ENCODE assay signal across 8 cellular contexts in the genomic region with DNA sequence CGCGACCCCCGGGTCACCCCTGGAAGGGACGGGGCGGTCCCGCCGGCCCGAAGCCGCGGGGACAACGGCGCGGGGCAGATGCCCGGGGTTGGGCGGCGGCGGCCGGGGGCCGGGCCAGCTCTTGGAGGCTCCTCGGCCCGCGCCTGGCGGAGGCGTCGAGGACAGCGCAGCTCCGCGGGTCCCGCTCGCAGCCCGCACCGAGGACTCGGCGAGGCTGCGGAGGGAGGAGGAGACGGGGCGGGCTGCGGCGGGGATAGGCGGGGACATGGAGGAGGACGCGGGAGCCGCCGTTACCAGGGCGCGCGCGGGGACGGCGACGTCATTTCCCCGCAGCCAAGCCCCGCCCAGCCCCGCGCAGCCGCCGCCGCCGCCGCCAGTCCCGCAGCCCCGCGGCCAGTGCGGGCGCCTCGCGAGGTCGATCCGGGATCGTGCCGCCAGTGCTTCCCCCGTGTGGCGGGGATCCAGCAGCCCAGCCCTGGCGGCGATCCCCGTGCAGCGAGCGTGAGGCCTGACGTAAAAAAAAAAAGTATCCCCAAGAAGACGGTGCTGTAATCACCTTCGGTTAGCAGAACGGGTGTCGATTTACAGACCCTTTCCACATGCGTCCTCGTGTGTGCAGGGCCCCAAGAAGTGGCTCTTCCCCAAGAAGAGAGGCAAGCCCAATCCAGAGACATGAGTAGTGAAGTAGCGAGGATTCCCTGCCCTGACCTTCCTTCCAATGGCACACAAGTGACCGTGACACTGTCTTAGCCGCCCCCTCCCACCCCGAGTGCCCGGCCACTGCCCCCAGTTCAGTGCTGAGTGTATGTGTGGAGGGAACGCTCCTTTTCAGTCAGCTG. TPM values are rescaled to one million over a fixed set of nuclear protein-coding genes. Genes with fewer than 3 reads are reported as not detected.
DNase-seq lines count a peak whose midpoint lies in the region; ATAC-seq and TF ChIP-seq lines count a peak whose summit lies in the region.

A gene with protein sequence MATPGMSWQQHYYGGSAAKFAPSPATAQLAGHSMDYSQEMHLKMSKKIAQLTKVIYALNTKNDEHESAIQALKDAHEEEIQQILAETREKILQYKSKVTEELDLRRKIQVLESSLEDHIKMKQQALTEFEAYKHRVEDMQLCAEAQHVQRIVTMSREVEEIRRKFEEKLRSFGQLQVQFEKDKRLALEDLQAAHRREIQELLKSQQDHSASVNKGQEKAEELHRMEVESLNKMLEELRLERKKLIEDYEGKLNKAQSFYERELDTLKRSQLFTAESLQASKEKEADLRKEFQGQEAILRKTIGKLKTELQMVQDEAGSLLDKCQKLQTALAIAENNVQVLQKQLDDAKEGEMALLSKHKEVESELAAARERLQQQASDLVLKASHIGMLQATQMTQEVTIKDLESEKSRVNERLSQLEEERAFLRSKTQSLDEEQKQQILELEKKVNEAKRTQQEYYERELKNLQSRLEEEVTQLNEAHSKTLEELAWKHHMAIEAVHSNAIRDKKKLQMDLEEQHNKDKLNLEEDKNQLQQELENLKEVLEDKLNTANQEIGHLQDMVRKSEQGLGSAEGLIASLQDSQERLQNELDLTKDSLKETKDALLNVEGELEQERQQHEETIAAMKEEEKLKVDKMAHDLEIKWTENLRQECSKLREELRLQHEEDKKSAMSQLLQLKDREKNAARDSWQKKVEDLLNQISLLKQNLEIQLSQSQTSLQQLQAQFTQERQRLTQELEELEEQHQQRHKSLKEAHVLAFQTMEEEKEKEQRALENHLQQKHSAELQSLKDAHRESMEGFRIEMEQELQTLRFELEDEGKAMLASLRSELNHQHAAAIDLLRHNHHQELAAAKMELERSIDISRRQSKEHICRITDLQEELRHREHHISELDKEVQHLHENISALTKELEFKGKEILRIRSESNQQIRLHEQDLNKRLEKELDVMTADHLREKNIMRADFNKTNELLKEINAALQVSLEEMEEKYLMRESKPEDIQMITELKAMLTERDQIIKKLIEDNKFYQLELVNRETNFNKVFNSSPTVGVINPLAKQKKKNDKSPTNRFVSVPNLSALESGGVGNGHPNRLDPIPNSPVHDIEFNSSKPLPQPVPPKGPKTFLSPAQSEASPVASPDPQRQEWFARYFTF (minus strand): TSS at position 216 of the 839 bp plus-strand sequence. CDS start 365 bp downstream, outside the sequence.

- DNase-seq in GM12864 (ENCODE audit: low read depth) = no peak
- DNase-seq in HFF-Myc (ENCODE audit: extremely low read depth, low read depth) = no peak
- peak; percentile 20 for DNase-seq in MV-4-11 (lab: John Stamatoyannopoulos, UW)
- DNase-seq in T-helper 17 cell = peak; percentile 67 to 83 (median 81)
- peak in 57 of 58 donors; percentile 20 to 82 (median 64) for DNase-seq in anterior cingulate cortex (lab: John Stamatoyannopoulos, UW)
- DNase-seq in hepatic stellate cell (ENCODE audit: low spot score) = peak; percentile 53
- peak; percentile 26 for DNase-seq in renal cortical epithelial cell (ENCODE audit: low read depth)
- peak; percentile 61 to 89 for DNase-seq in aorta

- 0 to 1% methylated on average over 47 to 91 of the region's 91 CpGs for WGBS in aorta, 2 donors

- H3K27ac Mint-ChIP-seq in T-helper 17 cell = peak within 1 kb of the TSS; percentile 98

- H3K4me1 ChIP-seq in aorta (ENCODE audit: control insufficient read depth in 1 of 2, insufficient read depth in 2 of 2, low read length in 2 of 2) = no peaks in the 10 kb centered on the region

- no peaks in the 10 kb centered on the region for H3K36me3 Mint-ChIP-seq in T-helper 17 cell (ENCODE audit: low read depth)

- H3K4me1 Mint-ChIP-seq in T-helper 17 cell = peaks cover 24% of the 10 kb centered on the region

- H3K9me3 ChIP-seq in T-helper 17 cell (ENCODE audit: control insufficient read depth, low read length, poor library complexity, severe bottlenecking) (no peaks in the 10 kb centered on the region), aorta (ENCODE audit: control insufficient read depth, low read length) (no peaks in the 10 kb centered on the region)

- intact Hi-C loops in aorta (cut with DNase I) = loop anchor here in 1 of 2 donors (5.0 kb wide), 1 partner anchor 39 kb away; no protein-coding TSS in a partner anchor

- no peaks in the 10 kb centered on the region for H3K27me3 Mint-ChIP-seq in T-helper 17 cell

- peak within 1 kb of the TSS in 1 of 2 donors; percentile 14 for H3K27ac ChIP-seq in aorta (ENCODE audit: low read depth in 1 of 2, low read length in 2 of 2)

- no peaks in the 10 kb centered on the region for H3K36me3 ChIP-seq in aorta (ENCODE audit: control insufficient read depth in 1 of 2, insufficient read depth in 2 of 2, low read length in 1 of 2)

- no peaks in the 10 kb centered on the region for H3K27me3 ChIP-seq in aorta (ENCODE audit: control insufficient read depth in 1 of 2, insufficient read depth in 2 of 2, low read length in 1 of 2)

- ATAC-seq in T-helper 17 cell = peak; percentile 77
- ATAC-seq in aorta (ENCODE audit: low FRiP score) = peak; percentile 83

- H3K4me3 ChIP-seq in GM12864 (ENCODE audit: low read depth, low read length) = peak within 1 kb of the TSS; percentile 56
- peak within 1 kb of the TSS; percentile 36 for H3K4me3 ChIP-seq in HFF-Myc (replicated peaks; ENCODE audit: low read depth, low read length)
- H3K4me3 ChIP-seq in aorta (ENCODE audit: low read length in 2 of 2) = peak within 1 kb of the TSS; percentile 64 to 66

- TF ChIP-seq CTCF in GM12864 (IDR thresholded peaks at IDR 0.05; ENCODE audit: low read depth, low read length, missing control alignments) (peak; percentile 42), HFF-Myc (IDR thresholded peaks at IDR 0.05; ENCODE audit: low read depth, low read length, missing control alignments) (peak; percentile 21)

- peak within 1 kb of the TSS; percentile 97 for H3K4me3 Mint-ChIP-seq in T-helper 17 cell

RNA-seq across cellular contexts. Expression of the gene that starts here (rescaled TPM):
- total RNA-seq in T-helper 17 cell = 1 to 10 TPM; 2.1 to 3.5 TPM
- total RNA-seq in renal cortical epithelial cell = 0.99 and 2.1 TPM in 2 replicates
- 1 to 10 TPM; 3.8 to 4.8 TPM for total RNA-seq in aorta
- polyA plus RNA-seq in aorta = 1 to 10 TPM; 1.1 to 1.9 TPM

Comparison
In these comparisons a context has a peak if more than half of its experiments do, and no peak if none do; other contexts are left out.
1. DNase-seq: peak in MV-4-11 (single experiment), T-helper 17 cell (3 of 3), anterior cingulate cortex (57 of 58), hepatic stellate cell (single experiment), renal cortical epithelial cell (single experiment) and aorta (2 of 2); none in GM12864 (single experiment) and HFF-Myc (single experiment).
2. Peak in every context shown above with its lines, with median percentiles within 50 percentile points of each other: H3K4me3 ChIP-seq.